In genomic region chr17:55446581-55447205, GRCh38 we compare ENCODE assay signal across 1 cellular context.
A peak's percentile ranks its signal among the peaks of the same experiment; 100 is the strongest.
TF ChIP-seq lines count a peak whose summit lies in the region.

No MANE protein-coding gene starts in this region.

TF ChIP-seq in HepG2, 621 proteins besides CTCF, POLR2A, EP300 and RAD21 (continued from another document and continues in another):
- TF ChIP-seq MTERF4 (CRISPR knock-in tag; IDR thresholded peaks at IDR 0.05) (no peak), ZSCAN21 (CRISPR knock-in tag; IDR thresholded peaks at IDR 0.05; ENCODE audit: borderline replicate concordance) (0 out of 2 replicates have a peak, but pooled peaks have one; percentile 54), ZNF34 (CRISPR knock-in tag; IDR thresholded peaks at IDR 0.05; ENCODE audit: borderline replicate concordance) (peak; percentile 43; the same call in 1 of the 2 replicates), CENPX (CRISPR knock-in tag; IDR thresholded peaks at IDR 0.05) (no peak), ZNF597 (CRISPR knock-in tag; IDR thresholded peaks at IDR 0.05) (no peak), ZSCAN25 (CRISPR knock-in tag; IDR thresholded peaks at IDR 0.05) (peak; percentile 62; the same call in 1 of the 2 replicates), HMGA1 (CRISPR knock-in tag; conservative IDR thresholded peaks at IDR 0.05) (no peak), ATF4 (CRISPR knock-in tag; IDR thresholded peaks at IDR 0.05) (no peak), GATAD1 (CRISPR knock-in tag; IDR thresholded peaks at IDR 0.05) (peak; percentile 48; the same call in 1 of the 2 replicates), SRSF9 (IDR thresholded peaks at IDR 0.05; ENCODE audit: borderline replicate concordance, insufficient read depth, low read depth, low read length, poor library complexity, severe bottlenecking) (no peak), ZNF512B (CRISPR knock-in tag; IDR thresholded peaks at IDR 0.05; ENCODE audit: borderline replicate concordance) (no peak), TSC22D2 (CRISPR knock-in tag; IDR thresholded peaks at IDR 0.05; ENCODE audit: borderline replicate concordance) (peak; percentile 43; the same call in 1 of the 2 replicates), KIAA2018 (CRISPR knock-in tag; IDR thresholded peaks at IDR 0.05; ENCODE audit: borderline replicate concordance) (no peak), POGK (CRISPR knock-in tag; conservative IDR thresholded peaks at IDR 0.05) (peak; percentile 40; the same call in 1 of the 2 replicates), ZSCAN20 (CRISPR knock-in tag; IDR thresholded peaks at IDR 0.05; ENCODE audit: borderline replicate concordance) (peak; percentile 53; the same call in 1 of the 2 replicates), HMGXB3 (CRISPR knock-in tag; IDR thresholded peaks at IDR 0.05; ENCODE audit: borderline replicate concordance) (no peak), SKI (IDR thresholded peaks at IDR 0.05; ENCODE audit: partially characterized antibody) (peak; percentile 34), ZNF800 (CRISPR knock-in tag; IDR thresholded peaks at IDR 0.05) (peak; percentile 73; the same call in 1 of the 2 replicates), ZNF317 (CRISPR knock-in tag; IDR thresholded peaks at IDR 0.05) (no peak), KLF15 (CRISPR knock-in tag; IDR thresholded peaks at IDR 0.05; ENCODE audit: borderline replicate concordance) (no peak), ARID5B (CRISPR knock-in tag; IDR thresholded peaks at IDR 0.05) (peak; percentile 94)
